ENCODE assay signal across 8 cellular contexts in the genomic region with DNA sequence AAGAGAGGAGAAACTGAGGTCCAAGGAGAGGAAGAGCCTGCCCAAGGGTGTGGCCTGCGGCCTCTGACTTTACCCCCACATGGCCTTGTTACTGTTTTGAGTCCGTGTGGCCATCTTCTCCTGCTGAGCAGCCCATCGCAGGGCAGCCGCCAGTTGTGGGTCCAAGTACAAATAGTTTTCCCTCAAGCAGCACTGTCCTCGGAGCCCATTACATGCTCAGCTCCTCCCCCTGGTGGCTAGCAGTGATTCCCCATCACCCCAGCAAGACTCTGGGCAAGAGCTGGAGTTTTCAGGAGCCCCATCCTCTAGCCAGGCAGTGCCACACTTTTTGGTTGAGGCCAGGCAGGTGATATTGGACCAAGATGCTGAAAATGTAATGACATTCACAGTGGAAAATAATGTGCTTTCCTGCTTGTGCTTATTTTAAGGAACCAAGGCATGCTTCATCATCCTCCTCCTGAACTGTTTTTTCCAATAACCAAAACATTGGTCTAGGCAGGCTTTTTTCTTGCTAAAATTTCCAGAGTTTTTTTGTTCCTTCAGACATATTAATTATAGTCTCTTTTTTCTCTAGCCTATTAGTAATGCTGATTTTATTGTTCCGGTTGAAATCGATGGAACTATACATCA. TPM values are rescaled to one million over a fixed set of nuclear protein-coding genes. Genes with fewer than 3 reads are reported as not detected.
DNase-seq lines count a peak whose midpoint lies in the region; ATAC-seq lines count a peak whose summit lies in the region.

No MANE protein-coding gene starts in this region.

- ATAC-seq in GM18909 (IDR thresholded peaks at IDR 0.05; ENCODE audit: poor library complexity, unreplicated experiment) (peak; percentile 77), T-helper 17 cell (peak; percentile 81)

- H3K4me1 Mint-ChIP-seq in T-helper 17 cell, result peaks cover 6% of the 10 kb centered on the region

- DNase-seq in Ammon's horn (ENCODE audit: low spot score) (peak; percentile 70), HS-27A (ENCODE audit: low read depth) (peak; percentile 51), T-helper 17 cell (peak; percentile 26 to 51 (median 27)), anterior cingulate cortex (lab: John Stamatoyannopoulos, UW) (peak in 37 of 58 donors; percentile 15 to 67 (median 34)), iPS DF 19.7 (ENCODE audit: low read depth, low spot score) (peak; percentile 59), NCI-H1694 treated with DMSO at 0.1 percent for 48 hours (lab: John Stamatoyannopoulos, UW) (no peak)
- peak; percentile 39 to 58 (median 44) for DNase-seq in stimulated activated CD4-positive, alpha-beta T cell treated with anti-CD3 and anti-CD28 coated beads, Interleukin-12 subunit alpha, Interleukin-12 subunit beta, amount 100 ng/mL, for 48 hours (ENCODE audit: low read depth in 2 of 3, low spot score in 1 of 3)

- H3K36me3 Mint-ChIP-seq in T-helper 17 cell (ENCODE audit: low read depth), result no peaks in the 10 kb centered on the region

- H3K9me3 ChIP-seq in T-helper 17 cell (ENCODE audit: control insufficient read depth, low read length, poor library complexity, severe bottlenecking), result no peaks in the 10 kb centered on the region

- H3K27ac Mint-ChIP-seq in T-helper 17 cell, result no peak overlapping the region

- H3K4me3 Mint-ChIP-seq in T-helper 17 cell, result no peak overlapping the region

- H3K27me3 Mint-ChIP-seq in T-helper 17 cell, result peaks cover 7% of the 10 kb centered on the region

RNA-seq across cellular contexts. Expression of a gene that starts 23.2 kb away (rescaled TPM):
- 10 to 100 TPM; 21.6 to 30.1 TPM for total RNA-seq in T-helper 17 cell
